In genomic region chr14:31561155-31561846, GRCh38 we compare ENCODE assay signal across 1 cellular context.
TF ChIP-seq lines count a peak whose summit lies in the region.

TSS of gene NUBPL (plus strand) at chr14:31561404. CDS start at chr14:31561440, 36 bp downstream.

TF ChIP-seq in K562, 482 proteins besides CTCF, POLR2A, EP300 and RAD21 (continued from another document and continues in another):
- TF ChIP-seq ATF2 (CRISPR knock-in tag; IDR thresholded peaks at IDR 0.05), result 0 out of 2 replicates have a peak, but pooled peaks have one; percentile 19
- TF ChIP-seq ZBTB17 (CRISPR knock-in tag; IDR thresholded peaks at IDR 0.05), result 0 out of 2 replicates have a peak, but pooled peaks have one; percentile 64
- TF ChIP-seq IRF2 (CRISPR knock-in tag; IDR thresholded peaks at IDR 0.05), result no peak
- TF ChIP-seq CEBPB (tag; IDR thresholded peaks at IDR 0.05), result no peak
- TF ChIP-seq CBFA2T2 (conservative IDR thresholded peaks at IDR 0.05), result no peak
- TF ChIP-seq ZNF311 (CRISPR knock-in tag; IDR thresholded peaks at IDR 0.05), result peak; percentile 52; the same call in 1 of the 2 replicates
- TF ChIP-seq REST (CRISPR knock-in tag; IDR thresholded peaks at IDR 0.05; ENCODE audit: low read depth), result no peak
- no peak for TF ChIP-seq HEY1 (CRISPR knock-in tag; IDR thresholded peaks at IDR 0.05; ENCODE audit: borderline replicate concordance)
- TF ChIP-seq ZBED1 (IDR thresholded peaks at IDR 0.05), result no peak
- TF ChIP-seq ZNF512 (tag; IDR thresholded peaks at IDR 0.05), result no peak
- peak; percentile 62 for TF ChIP-seq POLR2B (IDR thresholded peaks at IDR 0.05; ENCODE audit: low read depth, partially characterized antibody)
- TF ChIP-seq ZNF384 (IDR thresholded peaks at IDR 0.05; ENCODE audit: low read depth, low read length), result no peak
- peak; percentile 22 to 38; a peak in 2 of 4 replicates for TF ChIP-seq MAZ (CRISPR knock-in tag; conservative IDR thresholded peaks at IDR 0.05 in 1 of 2, IDR thresholded peaks at IDR 0.05 in 1 of 2)
- peak in 2 of 3 experiments; percentile 47 to 86 for TF ChIP-seq YY1 (IDR thresholded peaks at IDR 0.05; ENCODE audit: borderline replicate concordance in 1 of 3, control insufficient read depth in 1 of 3, extremely low read depth in 1 of 3, insufficient read depth in 3 of 3, insufficient read length in 1 of 3, insufficient replicate concordance in 2 of 3, low read depth in 1 of 3, low read length in 2 of 3)
- peak; percentile 49; the same call in 1 of the 2 replicates for TF ChIP-seq GMEB1 (CRISPR knock-in tag; IDR thresholded peaks at IDR 0.05)
- TF ChIP-seq CSDE1 (IDR thresholded peaks at IDR 0.05), result peak in 1 of 2 experiments; percentile 81; a peak in 2 of 4 replicates
- TF ChIP-seq POLR2AphosphoS5 (IDR thresholded peaks at IDR 0.05; ENCODE audit: control insufficient read depth, insufficient read depth, low read depth, low read length), result peak; percentile 50; the same call in 1 of the 2 replicates
- no peak for TF ChIP-seq DNMT1 (IDR thresholded peaks at IDR 0.05)
- TF ChIP-seq PHB (CRISPR knock-in tag; IDR thresholded peaks at IDR 0.05), result no peak
- no peak for TF ChIP-seq ZKSCAN3 (CRISPR knock-in tag; IDR thresholded peaks at IDR 0.05)
- peak; percentile 15; the same call in 1 of the 2 replicates for TF ChIP-seq MGA (IDR thresholded peaks at IDR 0.05)
- TF ChIP-seq HDAC8 (tag; IDR thresholded peaks at IDR 0.05), result no peak
- peak; percentile 90 for TF ChIP-seq RFX5 (IDR thresholded peaks at IDR 0.05; ENCODE audit: low read depth, low read length)
- peak; percentile 52; the same call in 1 of the 2 replicates for TF ChIP-seq POLR2H (tag; IDR thresholded peaks at IDR 0.05; ENCODE audit: low read depth)
- peak; percentile 77 for TF ChIP-seq TFAP4 (CRISPR knock-in tag; IDR thresholded peaks at IDR 0.05; ENCODE audit: borderline replicate concordance)
- peak; percentile 86 for TF ChIP-seq SAP30 (IDR thresholded peaks at IDR 0.05; ENCODE audit: borderline replicate concordance, insufficient read depth, low read depth, low read length, poor library complexity, severe bottlenecking)
- peak; percentile 73 for TF ChIP-seq E2F8 (IDR thresholded peaks at IDR 0.05; ENCODE audit: low read depth, partially characterized antibody)
